In the genomic region with DNA sequence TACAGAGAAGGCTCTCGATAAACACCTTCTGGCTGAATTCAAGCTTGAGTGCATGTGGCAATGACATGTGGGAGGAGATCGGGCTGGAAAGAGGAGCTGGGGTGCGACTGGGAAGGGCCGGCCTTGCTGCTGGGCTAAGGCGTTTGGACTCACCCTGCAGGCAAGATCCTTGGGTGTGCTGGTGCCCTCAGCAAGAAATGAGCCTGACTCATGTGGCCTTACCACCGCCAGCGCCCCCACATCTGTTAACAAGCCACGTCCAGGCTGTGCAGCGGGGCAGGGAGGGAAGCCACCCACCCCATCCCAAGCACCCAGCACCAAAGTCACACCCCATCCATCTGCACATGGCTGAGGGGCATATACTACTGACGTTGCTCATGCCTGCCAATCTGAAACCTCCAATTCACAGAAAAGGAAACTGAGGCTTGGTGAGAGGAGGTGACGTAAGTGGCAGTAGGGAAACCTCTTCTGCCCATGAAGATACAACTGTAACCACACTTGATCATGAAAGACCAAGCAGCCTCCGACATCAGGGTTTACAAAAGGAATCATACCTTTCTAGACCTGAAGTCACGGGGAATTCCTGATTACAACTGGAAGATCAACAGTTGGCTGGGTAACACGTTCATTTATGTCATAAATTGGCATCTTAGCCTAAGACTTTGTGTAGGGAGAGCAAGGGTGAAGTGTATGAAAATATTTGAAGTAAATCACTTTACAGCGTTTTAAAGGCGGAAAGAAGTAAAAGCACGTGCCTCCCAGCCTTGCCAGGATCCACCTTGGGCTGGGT, we compare ENCODE assay signal across 8 cellular contexts. TPM values are rescaled to one million over a fixed set of nuclear protein-coding genes. Genes with fewer than 3 reads are reported as not detected.
DNase-seq lines count a peak whose midpoint lies in the region; TF ChIP-seq lines count a peak whose summit lies in the region.

No MANE protein-coding gene starts in this region.

- no peak for TF ChIP-seq CTCF in SU-DHL-6 (IDR thresholded peaks at IDR 0.05; ENCODE audit: insufficient read depth, low read length, poor library complexity, severe bottlenecking)
- no peak for TF ChIP-seq CTCF in foreskin fibroblast (IDR thresholded peaks at IDR 0.05; ENCODE audit: low read depth, low read length)
- no peak for TF ChIP-seq CTCF in progenitor cell of endocrine pancreas (IDR thresholded peaks at IDR 0.05; ENCODE audit: unreplicated experiment)
- no peak for TF ChIP-seq CTCF in GM10248 (IDR thresholded peaks at IDR 0.05; ENCODE audit: control extremely low read depth, extremely low read depth, low read depth, missing control alignments)

- H3K9me2 ChIP-seq in SU-DHL-6 (replicated peaks; ENCODE audit: insufficient read depth, low read length): no peaks in the 10 kb centered on the region

- H3K36me3 ChIP-seq in ES-I3 (ENCODE audit: insufficient read depth, low read length) (no peaks in the 10 kb centered on the region), SU-DHL-6 (ENCODE audit: low read length) (no peaks in the 10 kb centered on the region)

- no peaks in the 10 kb centered on the region for H4K20me1 ChIP-seq in SU-DHL-6 (ENCODE audit: low read depth, low read length)

- no peaks in the 10 kb centered on the region for H3F3A ChIP-seq in SU-DHL-6 (ENCODE audit: insufficient read depth)

- peak overlapping the region; percentile 74 for H3K4me3 Mint-ChIP-seq in progenitor cell of endocrine pancreas (ENCODE audit: low read depth)

- peaks cover 14% of the 10 kb centered on the region for H3K27me3 Mint-ChIP-seq in progenitor cell of endocrine pancreas

- H3K27ac ChIP-seq in SU-DHL-6 (ENCODE audit: low read depth, low read length): no peak overlapping the region

- H3K4me1 ChIP-seq in ES-I3 (ENCODE audit: insufficient read depth, low read length): no peaks in the 10 kb centered on the region

- peak overlapping the region; percentile 93 for H3K4me2 ChIP-seq in SU-DHL-6 (ENCODE audit: low read depth, low read length, poor library complexity, severe bottlenecking)

- H3K27me3 ChIP-seq in SU-DHL-6 (ENCODE audit: low read length): no peaks in the 10 kb centered on the region

- H3K9me3 Mint-ChIP-seq in progenitor cell of endocrine pancreas (ENCODE audit: low read depth): no peaks in the 10 kb centered on the region

- CTCF ChIA-PET in GM10248 (lab: Yijun Ruan, JAX): interaction anchor here (0.6 to 7.2 kb wide), 27 partner anchors 11 to 308 kb away, joined by 3 to 101 read pairs (median 6); a partner anchor contains a TSS

- POLR2A ChIA-PET in GM10248 (lab: Yijun Ruan, JAX): interaction anchor here (0.6 to 6.9 kb wide), 3 partner anchors 7 to 218 kb away, joined by 3 to 82 read pairs (median 3); a partner anchor contains a TSS

- no peaks in the 10 kb centered on the region; the same call in 1 of the 2 replicates for H3K9me3 ChIP-seq in ES-I3 (ENCODE audit: control insufficient read depth, insufficient read depth, low read length)
- no peaks in the 10 kb centered on the region for H3K9me3 ChIP-seq in SU-DHL-6 (ENCODE audit: insufficient read depth, low read length)

- peak overlapping the region; percentile 94 for H3K4me3 ChIP-seq in SU-DHL-6 (ENCODE audit: insufficient read depth, low read length, poor library complexity, severe bottlenecking)
- H3K4me3 ChIP-seq in foreskin fibroblast (ENCODE audit: low read depth in 1 of 2, low read length in 2 of 2): peak overlapping the region; percentile 98

- no peaks in the 10 kb centered on the region for H3K79me2 ChIP-seq in SU-DHL-6 (ENCODE audit: insufficient read depth, low read length)

- H3K27ac Mint-ChIP-seq in progenitor cell of endocrine pancreas: peak overlapping the region; percentile 60

- H2AFZ ChIP-seq in SU-DHL-6 (ENCODE audit: low read depth, low read length, severe bottlenecking): no peak overlapping the region

- DNase-seq in foreskin fibroblast (peak; percentile 28 to 66), progenitor cell of endocrine pancreas (ENCODE audit: low spot score, unreplicated experiment) (no peak), GM10248 (ENCODE audit: extremely low spot score) (no peak), NCI-H2029 treated with DMSO at 0.1 percent for 48 hours (lab: John Stamatoyannopoulos, UW) (no peak), NCI-H524 treated with DMSO at 0.1 percent for 48 hours (lab: John Stamatoyannopoulos, UW) (no peak)
- DNase-seq in activated CD4-positive, CD25-positive, alpha-beta regulatory T cell (lab: John Stamatoyannopoulos, UW): no peak

- H3K4me1 Mint-ChIP-seq in progenitor cell of endocrine pancreas (ENCODE audit: low read depth): peaks cover 7% of the 10 kb centered on the region

- H3K9ac ChIP-seq in ES-I3 (ENCODE audit: low read depth, low read length) (peak overlapping the region; percentile 86), SU-DHL-6 (ENCODE audit: low read length) (peak overlapping the region; percentile 79)

- H3K36me3 Mint-ChIP-seq in progenitor cell of endocrine pancreas (ENCODE audit: insufficient read depth): peaks cover 2% of the 10 kb centered on the region

RNA-seq across cellular contexts. Expression of a gene that starts 1.1 kb away (rescaled TPM):
- total RNA-seq in progenitor cell of endocrine pancreas: 15.9 and 16.5 TPM in 2 replicates

RNA-seq across cellular contexts. Expression of a gene that starts 17.2 kb away (rescaled TPM):
- total RNA-seq in progenitor cell of endocrine pancreas: 0.16 and 0.17 TPM in 2 replicates

Comparison
In these comparisons a context has a peak if more than half of its experiments do, and no peak if none do; other contexts are left out.
1. DNase-seq: peak in foreskin fibroblast (2 of 2); none in progenitor cell of endocrine pancreas (single experiment), GM10248 (single experiment), NCI-H2029 treated with DMSO at 0.1 percent for 48 hours (single experiment), NCI-H524 treated with DMSO at 0.1 percent for 48 hours (single experiment) and activated CD4-positive, CD25-positive, alpha-beta regulatory T cell (0 of 4).